ENCODE assay signal across 16 cellular contexts in the genomic region with DNA sequence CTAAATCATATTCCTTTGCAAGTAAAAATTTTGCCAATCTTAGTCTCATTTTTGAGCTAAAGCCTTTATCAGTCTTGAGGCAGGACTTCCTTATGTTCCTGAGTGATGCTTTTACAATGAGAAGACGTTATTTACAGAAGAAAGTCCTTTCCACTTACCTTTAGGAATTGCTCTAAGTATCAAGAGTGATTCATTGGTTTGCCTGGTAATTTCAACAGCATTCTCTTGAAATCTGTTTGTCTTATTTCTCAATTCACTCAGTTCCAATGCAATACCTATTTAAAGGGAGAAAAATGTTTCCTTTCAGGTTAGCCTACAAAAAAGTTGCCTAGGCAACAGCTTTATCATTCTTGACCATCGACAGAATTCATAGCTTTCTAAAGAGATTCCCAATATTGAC.
DNase-seq lines count a peak whose midpoint lies in the region; ATAC-seq lines count a peak whose summit lies in the region.
"Had no signal": no experiment of that assay in that cellular context is flagged by ENCODE, and none has a peak within 500 bp of the region (broad histone marks: within the 10 kb centered on the region; RNA-seq: fewer than 3 reads in every experiment).

No MANE protein-coding gene starts in this region.

- H3F3A ChIP-seq in GM23248 (ENCODE audit: insufficient read depth) = no peaks in the 10 kb centered on the region

- H3K4me2 ChIP-seq in GM23248 (ENCODE audit: unreplicated experiment) = no peak overlapping the region

- WGBS in GM23248 (ENCODE audit: low coverage in 1 of 2, low lambda C conversion rate in 2 of 2, missing lambda C conversion rate in 2 of 2), 2 experiments = 95 to 98% methylated on average over 2 of the region's 2 CpGs

- no peaks in the 10 kb centered on the region for H3K9me2 ChIP-seq in GM23248 (ENCODE audit: insufficient read depth)

- H3K4me1 ChIP-seq in GM23248 (ENCODE audit: insufficient read depth) (no peaks in the 10 kb centered on the region), adipocyte (ENCODE audit: control insufficient read depth, insufficient read depth, low read length) (no peaks in the 10 kb centered on the region)

- no peak for ATAC-seq in HG02938 (IDR thresholded peaks at IDR 0.05; ENCODE audit: unreplicated experiment)
- ATAC-seq: CD8-positive, alpha-beta T cell; K562 had no signal

- no peak overlapping the region for H3K27ac ChIP-seq in GM23248
- peak overlapping the region; percentile 62 for H3K27ac ChIP-seq in epithelial cell of prostate
- H3K27ac ChIP-seq: HL-60 had no signal

- H3K9me3 ChIP-seq in GM23248 (ENCODE audit: low read depth) (no peaks in the 10 kb centered on the region), adipocyte (ENCODE audit: control insufficient read depth, low read length) (no peaks in the 10 kb centered on the region)

- H3K4me3 ChIP-seq in GM23248 (no peak overlapping the region), adipocyte (ENCODE audit: low read length) (no peak overlapping the region)
- H3K4me3 ChIP-seq: K562 had no signal

- peak; percentile 5 for DNase-seq in GM23248
- peak; percentile 14 for DNase-seq in adipocyte (ENCODE audit: low read depth)
- no peak for DNase-seq in epithelial cell of prostate (ENCODE audit: low read depth, low spot score)
- DNase-seq in renal cortical epithelial cell (ENCODE audit: low read depth) = peak; percentile 20
- no peak for DNase-seq in DMS153 (lab: John Stamatoyannopoulos, UW)
- DNase-seq in activated naive CD4-positive, alpha-beta T cell (lab: John Stamatoyannopoulos, UW) = no peak
- no peak for DNase-seq in AG08396 (ENCODE audit: low spot score)
- DNase-seq: CD8-positive, alpha-beta T cell; COR-L47; DMS53; GF-D8; HCEC 1CT; HFFc6 had no signal

- H2AFZ ChIP-seq in GM23248 = no peak overlapping the region

- no peaks in the 10 kb centered on the region for H3K27me3 ChIP-seq in GM23248 (replicated peaks; ENCODE audit: insufficient read depth)
- H3K27me3 ChIP-seq in adipocyte (replicated peaks; ENCODE audit: control insufficient read depth, insufficient read depth, low read length) = no peaks in the 10 kb centered on the region

- in situ Hi-C loops in GM23248 (cut with MboI) = no loop called here

- no peaks in the 10 kb centered on the region for H4K20me1 ChIP-seq in GM23248 (ENCODE audit: insufficient read depth)

- H3K9ac ChIP-seq in GM23248 = no peak overlapping the region
- no peak overlapping the region for H3K9ac ChIP-seq in adipocyte (ENCODE audit: low read length)

- no peaks in the 10 kb centered on the region for H3K79me2 ChIP-seq in GM23248 (ENCODE audit: insufficient read depth)

- H3K36me3 ChIP-seq in GM23248 (ENCODE audit: low read depth) = 0 out of 2 replicates have a peak, but pooled peaks cover 4% of the 10 kb centered on the region
- H3K36me3 ChIP-seq in adipocyte (ENCODE audit: control insufficient read depth, insufficient read depth, low read length, severe bottlenecking) = peaks cover 5% of the 10 kb centered on the region

Comparison
In these comparisons a context has a peak if more than half of its experiments do, and no peak if none do; other contexts are left out.
1. DNase-seq: peak in GM23248 (single experiment), adipocyte (single experiment) and renal cortical epithelial cell (single experiment); none in epithelial cell of prostate (single experiment), DMS153 (single experiment), activated naive CD4-positive, alpha-beta T cell (0 of 4) and AG08396 (single experiment).